1 cellular context compared by ENCODE assay signal in the genomic region with DNA sequence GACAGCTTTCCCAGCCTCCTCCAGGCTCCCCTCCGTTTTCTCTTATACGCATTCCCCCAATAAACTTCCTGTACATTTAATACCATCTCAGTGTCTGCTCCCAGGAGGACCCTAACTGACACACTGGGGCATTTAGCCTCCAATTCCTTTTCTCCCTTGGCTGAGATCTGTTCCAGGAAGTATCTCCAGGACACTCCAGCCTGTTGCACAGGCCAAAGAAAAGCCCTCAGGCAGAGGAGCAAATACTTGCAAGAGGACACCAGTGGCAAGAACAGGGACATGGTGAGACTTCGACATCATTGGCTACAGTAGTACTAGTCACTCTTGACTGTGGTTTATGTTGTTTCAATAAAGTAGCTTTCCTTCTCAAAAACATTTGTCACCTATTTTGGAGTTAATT.
TF ChIP-seq lines count a peak whose summit lies in the region.

No MANE protein-coding gene starts in this region.

TF ChIP-seq in HEK293, 187 proteins besides CTCF, POLR2A, EP300 and RAD21 (continued from another document):
- no peak for TF ChIP-seq BCL6B (tag by site-specific recombination; IDR thresholded peaks at IDR 0.05)
- TF ChIP-seq, protein P1, sequence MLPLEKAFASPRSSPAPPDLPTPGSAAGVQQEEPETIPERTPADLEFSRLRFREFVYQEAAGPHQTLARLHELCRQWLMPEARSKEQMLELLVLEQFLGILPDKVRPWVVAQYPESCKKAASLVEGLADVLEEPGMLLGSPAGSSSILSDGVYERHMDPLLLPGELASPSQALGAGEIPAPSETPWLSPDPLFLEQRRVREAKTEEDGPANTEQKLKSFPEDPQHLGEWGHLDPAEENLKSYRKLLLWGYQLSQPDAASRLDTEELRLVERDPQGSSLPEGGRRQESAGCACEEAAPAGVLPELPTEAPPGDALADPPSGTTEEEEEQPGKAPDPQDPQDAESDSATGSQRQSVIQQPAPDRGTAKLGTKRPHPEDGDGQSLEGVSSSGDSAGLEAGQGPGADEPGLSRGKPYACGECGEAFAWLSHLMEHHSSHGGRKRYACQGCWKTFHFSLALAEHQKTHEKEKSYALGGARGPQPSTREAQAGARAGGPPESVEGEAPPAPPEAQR (tag by site-specific recombination; IDR thresholded peaks at IDR 0.05): no peak
TF ChIP-seq in HEK293: peak in this region for 1.
